In the genomic region with DNA sequence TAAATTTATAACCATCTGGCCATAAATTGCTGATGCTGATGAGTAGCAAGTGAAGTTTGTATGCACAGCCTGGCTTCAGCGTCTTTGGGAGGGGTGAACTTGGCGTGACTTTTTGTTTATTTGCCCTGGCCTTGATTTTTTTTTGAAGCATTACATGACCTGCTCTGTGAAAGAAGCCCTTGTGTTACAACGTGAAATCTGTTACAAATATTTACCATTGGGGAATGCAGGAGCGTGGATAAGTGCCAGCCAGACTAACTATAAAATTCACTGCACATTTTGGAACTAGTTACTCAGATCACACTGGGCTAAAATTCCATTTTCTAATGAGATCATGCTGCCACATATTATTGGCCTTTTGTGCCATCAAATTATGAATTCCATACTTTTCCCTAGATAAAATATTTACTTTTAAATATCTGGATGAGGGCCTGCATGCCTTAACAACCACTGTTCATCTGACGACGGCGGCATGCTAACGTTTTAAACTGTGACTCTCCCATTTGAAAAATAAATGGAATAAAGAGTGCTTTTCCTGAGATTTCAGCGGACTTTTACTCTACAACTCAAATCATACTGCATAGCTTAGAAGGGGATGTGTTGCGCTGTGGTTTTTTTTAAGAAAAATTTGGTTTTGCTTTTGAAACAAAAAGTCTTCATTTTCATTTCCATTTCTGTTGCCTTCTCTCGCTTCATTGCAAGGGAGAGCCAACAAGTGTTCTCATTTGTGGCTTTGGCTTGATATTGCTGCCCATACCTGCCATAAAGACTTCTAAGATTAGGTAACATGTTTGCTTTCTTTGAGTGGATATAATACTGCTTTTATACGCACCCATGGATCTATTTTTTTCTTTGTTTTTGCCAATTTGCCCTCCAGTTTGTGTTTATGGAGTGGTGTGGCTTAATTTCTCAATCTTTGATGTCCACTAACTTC, we compare ENCODE assay signal across 1 cellular context.
TF ChIP-seq lines count a peak whose summit lies in the region.

No MANE protein-coding gene starts in this region.

TF ChIP-seq in IMR-90, 13 proteins besides CTCF, POLR2A, EP300 and RAD21 (continued from another document):
- TF ChIP-seq SMC3 (IDR thresholded peaks at IDR 0.05; ENCODE audit: low read depth, low read length) (no peak), MAZ (IDR thresholded peaks at IDR 0.05; ENCODE audit: borderline replicate concordance, low read depth, low read length) (no peak), CHD1 (IDR thresholded peaks at IDR 0.05; ENCODE audit: low read depth, low read length) (no peak)
